In genomic region chr2:152706477-152707020, GRCh38 we compare ENCODE assay signal across 27 cellular contexts.
"Had no signal": no experiment of that assay in that cellular context is flagged by ENCODE, and none has a peak within 500 bp of the region (broad histone marks: within the 10 kb centered on the region; RNA-seq: fewer than 3 reads in every experiment).

No MANE protein-coding gene starts in this region.

- ATAC-seq: heart right ventricle; left ventricle myocardium superior; naive thymus-derived CD8-positive, alpha-beta T cell; right cardiac atrium; stimulated activated naive B cell treated with anti-CD40 and anti-IgM and Interleukin-4, amounts not matched to agents 10 μg/mL and 1 μg/mL and 100 μg/mL, for 72 hours had no signal

- H3K9me3 ChIP-seq: lower lobe of right lung, thyroid gland, vagina had no signal

- H3K4me1 Mint-ChIP-seq: nephron progenitor cell had no signal

- H3K4me3 ChIP-seq: coronary artery, esophagus squamous epithelium, heart right ventricle, lower lobe of right lung, skin epidermis, spleen, stomach, thyroid gland, vagina had no signal

- FAIRE-seq: endometrium had no signal

- H3K27me3 ChIP-seq: esophagus squamous epithelium, heart right ventricle, spleen, stomach, thyroid gland, vagina had no signal

- H3K9me3 Mint-ChIP-seq: immature natural killer cell had no signal

- H3K27me3 Mint-ChIP-seq: naive thymus-derived CD8-positive, alpha-beta T cell; stimulated activated naive B cell treated with anti-CD40 and anti-IgM and Interleukin-4, amounts not matched to agents 10 μg/mL and 1 μg/mL and 100 μg/mL, for 72 hours had no signal

- H3K4me1 ChIP-seq: lower lobe of right lung, thyroid gland had no signal

- H3K4me3 Mint-ChIP-seq: immature natural killer cell; nephron progenitor cell; stimulated activated naive B cell treated with anti-CD40 and anti-IgM and Interleukin-4, amounts not matched to agents 10 μg/mL and 1 μg/mL and 100 μg/mL, for 72 hours had no signal

- H3K27ac ChIP-seq: coronary artery, esophagus squamous epithelium, heart right ventricle, lower lobe of right lung, skin epidermis, spleen, stomach, thyroid gland, vagina had no signal

- DNase-seq: dermis blood vessel endothelial cell; effector memory CD4-positive, alpha-beta T cell; erythroblast; esophagus squamous epithelium; foreskin melanocyte; glutamatergic neuron; heart right ventricle; hippocampal formation; immature natural killer cell; islet precursor cell; kidney glomerular epithelial cell; left ventricle myocardium superior; lower lobe of right lung; naive thymus-derived CD8-positive, alpha-beta T cell; nephron progenitor cell; nucleus accumbens; right cardiac atrium; spleen; stimulated activated CD4-positive, alpha-beta T cell treated with anti-CD3 and anti-CD28 coated beads, Interleukin-4, amount 100 ng/mL, for 4 hours; stimulated activated naive B cell treated with anti-CD40 and anti-IgM and Interleukin-4, amounts not matched to agents 10 μg/mL and 1 μg/mL and 100 μg/mL, for 72 hours; stomach; thyroid gland; trophoblast cell had no signal
